15 cellular contexts compared by ENCODE assay signal in genomic region chr11:114053406-114053805, GRCh38. TPM values are rescaled to one million over a fixed set of nuclear protein-coding genes. Genes with fewer than 3 reads are reported as not detected.
DNase-seq lines count a peak whose midpoint lies in the region; ATAC-seq and TF ChIP-seq lines count a peak whose summit lies in the region.
"Had no signal": no experiment of that assay in that cellular context is flagged by ENCODE, and none has a peak within 500 bp of the region (broad histone marks: within the 10 kb centered on the region; RNA-seq: fewer than 3 reads in every experiment).

No MANE protein-coding gene starts in this region.

- DNase-seq in activated CD4-positive, alpha-beta T cell treated with anti-CD3 and anti-CD28 coated beads, Interleukin-2, amount 10 ng/mL, durations not matched to agents 7 days and 5 days = no peak
- DNase-seq in activated CD4-positive, alpha-beta T cell treated with anti-CD3 and anti-CD28 coated beads, Interleukin-2, amount 10 ng/mL, durations not matched to agents 24 days and 14 days = no peak
- DNase-seq in iris pigment epithelial cell (ENCODE audit: low read depth) = peak; percentile 33
- DNase-seq in sigmoid colon = peak; percentile 58
- DNase-seq in activated CD8-positive, alpha-beta T cell treated with anti-CD3 and anti-CD28 coated beads for 36 hours = no peak
- DNase-seq: 8988T; C1 segment of cervical spinal cord; CD4-positive, alpha-beta T cell; DMS79 had no signal

- H3K36me3 Mint-ChIP-seq in activated CD4-positive, alpha-beta T cell treated with anti-CD3 and anti-CD28 coated beads, Interleukin-2, amount 10 ng/mL, durations not matched to agents 7 days and 5 days (ENCODE audit: low read depth) = no peaks in the 10 kb centered on the region
- no peaks in the 10 kb centered on the region for H3K36me3 Mint-ChIP-seq in activated CD4-positive, alpha-beta T cell treated with anti-CD3 and anti-CD28 coated beads, Interleukin-2, amount 10 ng/mL, durations not matched to agents 24 days and 14 days (ENCODE audit: low read depth)
- H3K36me3 Mint-ChIP-seq in activated CD8-positive, alpha-beta T cell treated with anti-CD3 and anti-CD28 coated beads for 36 hours (ENCODE audit: low read depth) = no peaks in the 10 kb centered on the region

- H3K4me1 Mint-ChIP-seq in activated CD4-positive, alpha-beta T cell treated with anti-CD3 and anti-CD28 coated beads, Interleukin-2, amount 10 ng/mL, durations not matched to agents 7 days and 5 days = no peaks in the 10 kb centered on the region
- H3K4me1 Mint-ChIP-seq in activated CD4-positive, alpha-beta T cell treated with anti-CD3 and anti-CD28 coated beads, Interleukin-2, amount 10 ng/mL, durations not matched to agents 24 days and 14 days = no peaks in the 10 kb centered on the region
- no peaks in the 10 kb centered on the region for H3K4me1 Mint-ChIP-seq in activated CD8-positive, alpha-beta T cell treated with anti-CD3 and anti-CD28 coated beads for 36 hours (ENCODE audit: low read depth)
- H3K4me1 Mint-ChIP-seq: B cell had no signal

- peak overlapping the region in 3 of 4 donors; percentile 9 to 80 (median 74) for H3K27ac ChIP-seq in sigmoid colon
- H3K27ac ChIP-seq: HL-60 had no signal

- no peak overlapping the region for H3K4me3 ChIP-seq in sigmoid colon
- H3K4me3 ChIP-seq: HAP-1 had no signal

- no peak for TF ChIP-seq EP300 in sigmoid colon (IDR thresholded peaks at IDR 0.05)

- no peaks in the 10 kb centered on the region for H3K9me3 ChIP-seq in sigmoid colon
- H3K9me3 ChIP-seq: HAP-1 had no signal

- no peaks in the 10 kb centered on the region for H3K27me3 ChIP-seq in sigmoid colon

- intact Hi-C loops in activated CD4-positive, alpha-beta T cell treated with anti-CD3 and anti-CD28 coated beads, Interleukin-2, amount 10 ng/mL, durations not matched to agents 24 days and 14 days (cut with micrococcal nuclease) = no loop called here
- intact Hi-C loops in sigmoid colon (cut with DNase I) = no loop called here
- intact Hi-C loops in activated CD8-positive, alpha-beta T cell treated with anti-CD3 and anti-CD28 coated beads for 36 hours (cut with micrococcal nuclease) = loop anchor here (10.0 kb wide), 1 partner anchor 59 kb away; no protein-coding TSS in a partner anchor

- ATAC-seq in activated CD4-positive, CD25-positive, alpha-beta regulatory T cell treated with anti-CD3 and anti-CD28 coated beads, Interleukin-2, amount 50 U/mL, for 24 hours = no peak
- no peak for ATAC-seq in GM21381 (IDR thresholded peaks at IDR 0.05; ENCODE audit: unreplicated experiment)
- no peak for ATAC-seq in activated CD8-positive, alpha-beta T cell treated with anti-CD3 and anti-CD28 coated beads for 36 hours

- no peak for TF ChIP-seq POLR2A in sigmoid colon (IDR thresholded peaks at IDR 0.05)

- peak overlapping the region; percentile 34 for H3K27ac Mint-ChIP-seq in activated CD4-positive, alpha-beta T cell treated with anti-CD3 and anti-CD28 coated beads, Interleukin-2, amount 10 ng/mL, durations not matched to agents 7 days and 5 days
- no peak overlapping the region for H3K27ac Mint-ChIP-seq in activated CD4-positive, alpha-beta T cell treated with anti-CD3 and anti-CD28 coated beads, Interleukin-2, amount 10 ng/mL, durations not matched to agents 24 days and 14 days
- no peak overlapping the region for H3K27ac Mint-ChIP-seq in activated CD8-positive, alpha-beta T cell treated with anti-CD3 and anti-CD28 coated beads for 36 hours
- H3K27ac Mint-ChIP-seq: B cell; CD4-positive, alpha-beta T cell had no signal

- no peak overlapping the region for H3K4me3 Mint-ChIP-seq in activated CD4-positive, alpha-beta T cell treated with anti-CD3 and anti-CD28 coated beads, Interleukin-2, amount 10 ng/mL, durations not matched to agents 7 days and 5 days
- H3K4me3 Mint-ChIP-seq in activated CD4-positive, alpha-beta T cell treated with anti-CD3 and anti-CD28 coated beads, Interleukin-2, amount 10 ng/mL, durations not matched to agents 24 days and 14 days = no peak overlapping the region
- H3K4me3 Mint-ChIP-seq in activated CD8-positive, alpha-beta T cell treated with anti-CD3 and anti-CD28 coated beads for 36 hours = no peak overlapping the region
- H3K4me3 Mint-ChIP-seq: B cell; CD4-positive, alpha-beta T cell had no signal

- peaks cover 0 to 51% (median 21%) of the 10 kb centered on the region in 4 donors for H3K4me1 ChIP-seq in sigmoid colon
- H3K4me1 ChIP-seq: HAP-1 had no signal

- no peaks in the 10 kb centered on the region for H3K9me3 Mint-ChIP-seq in activated CD4-positive, alpha-beta T cell treated with anti-CD3 and anti-CD28 coated beads, Interleukin-2, amount 10 ng/mL, durations not matched to agents 7 days and 5 days
- no peaks in the 10 kb centered on the region for H3K9me3 Mint-ChIP-seq in activated CD4-positive, alpha-beta T cell treated with anti-CD3 and anti-CD28 coated beads, Interleukin-2, amount 10 ng/mL, durations not matched to agents 24 days and 14 days
- H3K9me3 Mint-ChIP-seq in activated CD8-positive, alpha-beta T cell treated with anti-CD3 and anti-CD28 coated beads for 36 hours = no peaks in the 10 kb centered on the region
- H3K9me3 Mint-ChIP-seq: CD4-positive, alpha-beta T cell had no signal

- H3K36me3 ChIP-seq in sigmoid colon = no peaks in the 10 kb centered on the region
- H3K36me3 ChIP-seq: HAP-1 had no signal

- peaks cover 44% of the 10 kb centered on the region for H3K27me3 Mint-ChIP-seq in activated CD4-positive, alpha-beta T cell treated with anti-CD3 and anti-CD28 coated beads, Interleukin-2, amount 10 ng/mL, durations not matched to agents 7 days and 5 days
- H3K27me3 Mint-ChIP-seq in activated CD4-positive, alpha-beta T cell treated with anti-CD3 and anti-CD28 coated beads, Interleukin-2, amount 10 ng/mL, durations not matched to agents 24 days and 14 days = peaks cover 45% of the 10 kb centered on the region
- H3K27me3 Mint-ChIP-seq in activated CD8-positive, alpha-beta T cell treated with anti-CD3 and anti-CD28 coated beads for 36 hours = peaks cover 18% of the 10 kb centered on the region

- TF ChIP-seq CTCF in sigmoid colon (IDR thresholded peaks at IDR 0.05) = no peak
- TF ChIP-seq CTCF in activated CD8-positive, alpha-beta T cell treated with anti-CD3 and anti-CD28 coated beads for 36 hours (IDR thresholded peaks at IDR 0.05) = no peak

- POLR2A ChIA-PET in activated CD4-positive, alpha-beta T cell treated with anti-CD3 and anti-CD28 coated beads, Interleukin-2, amount 10 ng/mL, durations not matched to agents 7 days and 5 days (lab: Charles Lee) = no interaction called here
- POLR2A ChIA-PET in activated CD8-positive, alpha-beta T cell treated with anti-CD3 and anti-CD28 coated beads for 36 hours (lab: Charles Lee) = no interaction called here

- CTCF ChIA-PET in activated CD4-positive, alpha-beta T cell treated with anti-CD3 and anti-CD28 coated beads, Interleukin-2, amount 10 ng/mL, durations not matched to agents 7 days and 5 days (lab: Charles Lee) = interaction anchor here (1.2 to 1.3 kb wide), 2 partner anchors 10 to 119 kb away, joined by 3 to 4 read pairs; no protein-coding TSS in a partner anchor
- CTCF ChIA-PET in activated CD8-positive, alpha-beta T cell treated with anti-CD3 and anti-CD28 coated beads for 36 hours (lab: Charles Lee) = interaction anchor here (2.9 kb wide), 1 partner anchor 208 kb away, joined by 15 read pairs; no protein-coding TSS in a partner anchor

- WGBS in sigmoid colon, 2 donors = 92 to 93% methylated on average over 2 of the region's 2 CpGs

RNA-seq across cellular contexts. Expression of gene ZBTB16, which starts 6.1 kb away (rescaled TPM):
- total RNA-seq in activated CD4-positive, alpha-beta T cell treated with anti-CD3 and anti-CD28 coated beads, Interleukin-2, amount 10 ng/mL, durations not matched to agents 7 days and 5 days = 1 to 10 TPM; 7.4 to 7.6 TPM
- total RNA-seq in activated CD4-positive, alpha-beta T cell treated with anti-CD3 and anti-CD28 coated beads, Interleukin-2, amount 10 ng/mL, durations not matched to agents 24 days and 14 days = 2.5 and 3.8 TPM in 2 replicates
- total RNA-seq in sigmoid colon = 100 to 1,000 TPM in 3 of 4 donors, 10 to 100 TPM in 1; 99.5 to 197 (median 129) TPM
- 10 to 100 TPM in 2 of 3 donors, 1 to 10 TPM in 1; 9.9 to 34.4 (median 11.4) TPM for polyA plus RNA-seq in sigmoid colon
- total RNA-seq in activated CD8-positive, alpha-beta T cell treated with anti-CD3 and anti-CD28 coated beads for 36 hours = 10 to 100 TPM in 1 of 2 experiments, 1 to 10 TPM in 1; 9.5 to 10.1 TPM
- total RNA-seq: G401 had no signal

Comparison
In these comparisons a context has a peak if more than half of its experiments do, and no peak if none do; other contexts are left out.
1. DNase-seq: peak in iris pigment epithelial cell (single experiment) and sigmoid colon (single experiment); none in activated CD4-positive, alpha-beta T cell treated with anti-CD3 and anti-CD28 coated beads, Interleukin-2, amount 10 ng/mL, durations not matched to agents 7 days and 5 days (single experiment), activated CD4-positive, alpha-beta T cell treated with anti-CD3 and anti-CD28 coated beads, Interleukin-2, amount 10 ng/mL, durations not matched to agents 24 days and 14 days (single experiment) and activated CD8-positive, alpha-beta T cell treated with anti-CD3 and anti-CD28 coated beads for 36 hours (single experiment).
2. RNA of gene ZBTB16, which starts 6.1 kb away (total RNA-seq): 99.5 to 197 TPM in sigmoid colon; 9.5 to 10.1 TPM in activated CD8-positive, alpha-beta T cell treated with anti-CD3 and anti-CD28 coated beads for 36 hours, 7.4 to 7.6 TPM in activated CD4-positive, alpha-beta T cell treated with anti-CD3 and anti-CD28 coated beads, Interleukin-2, amount 10 ng/mL, durations not matched to agents 7 days and 5 days and 2.5 to 3.8 TPM in activated CD4-positive, alpha-beta T cell treated with anti-CD3 and anti-CD28 coated beads, Interleukin-2, amount 10 ng/mL, durations not matched to agents 24 days and 14 days; every median in the first group is over 4 times any median in the second.